ENCODE assay signal across 6 cellular contexts in genomic region chr19:2266183-2266993, GRCh38.
DNase-seq lines count a peak whose midpoint lies in the region; ATAC-seq lines count a peak whose summit lies in the region.

No MANE protein-coding gene starts in this region.

- peak; percentile 21 for ATAC-seq in memory B cell (ENCODE audit: low read depth)
- no peak for ATAC-seq in GM18870 (IDR thresholded peaks at IDR 0.05; ENCODE audit: unreplicated experiment)

- H3K9me3 Mint-ChIP-seq in activated naive CD8-positive, alpha-beta T cell (ENCODE audit: low read depth), result no peaks in the 10 kb centered on the region
- no peaks in the 10 kb centered on the region for H3K9me3 Mint-ChIP-seq in memory B cell

- H3K4me1 Mint-ChIP-seq in activated naive CD8-positive, alpha-beta T cell (ENCODE audit: low read depth), result peaks cover 11% of the 10 kb centered on the region
- H3K4me1 Mint-ChIP-seq in memory B cell, result peaks cover 16% of the 10 kb centered on the region

- H3K36me3 Mint-ChIP-seq in activated naive CD8-positive, alpha-beta T cell, result no peaks in the 10 kb centered on the region
- H3K36me3 Mint-ChIP-seq in memory B cell, result peaks cover 11% of the 10 kb centered on the region

- H3K27ac Mint-ChIP-seq in activated naive CD8-positive, alpha-beta T cell, result peak overlapping the region; percentile 61
- H3K27ac Mint-ChIP-seq in memory B cell, result peak overlapping the region; percentile 79

- no peaks in the 10 kb centered on the region for H3K27me3 Mint-ChIP-seq in activated naive CD8-positive, alpha-beta T cell
- H3K27me3 Mint-ChIP-seq in memory B cell, result no peaks in the 10 kb centered on the region

- no peak overlapping the region for H3K4me3 Mint-ChIP-seq in activated naive CD8-positive, alpha-beta T cell
- H3K4me3 Mint-ChIP-seq in memory B cell, result peak overlapping the region; percentile 69

- DNase-seq in stimulated activated CD4-positive, alpha-beta T cell treated with anti-CD3 and anti-CD28 coated beads, Interleukin-15, amount 100 ng/mL, for 24 hours, result peak; percentile 58
- no peak for DNase-seq in stimulated activated CD4-positive, alpha-beta T cell treated with anti-CD3 and anti-CD28 coated beads, Interleukin-1b, Interleukin-23, amount 100 ng/mL, for 48 hours
- DNase-seq in memory B cell (ENCODE audit: low spot score in 2 of 2) (peak in 1 of 2 donors; percentile 53), NCI-H82 treated with DMSO at 0.1 percent for 48 hours (lab: John Stamatoyannopoulos, UW; ENCODE audit: unreplicated experiment) (no peak)
